Comparison of ENCODE assay signal across 7 cellular contexts in the genomic region with DNA sequence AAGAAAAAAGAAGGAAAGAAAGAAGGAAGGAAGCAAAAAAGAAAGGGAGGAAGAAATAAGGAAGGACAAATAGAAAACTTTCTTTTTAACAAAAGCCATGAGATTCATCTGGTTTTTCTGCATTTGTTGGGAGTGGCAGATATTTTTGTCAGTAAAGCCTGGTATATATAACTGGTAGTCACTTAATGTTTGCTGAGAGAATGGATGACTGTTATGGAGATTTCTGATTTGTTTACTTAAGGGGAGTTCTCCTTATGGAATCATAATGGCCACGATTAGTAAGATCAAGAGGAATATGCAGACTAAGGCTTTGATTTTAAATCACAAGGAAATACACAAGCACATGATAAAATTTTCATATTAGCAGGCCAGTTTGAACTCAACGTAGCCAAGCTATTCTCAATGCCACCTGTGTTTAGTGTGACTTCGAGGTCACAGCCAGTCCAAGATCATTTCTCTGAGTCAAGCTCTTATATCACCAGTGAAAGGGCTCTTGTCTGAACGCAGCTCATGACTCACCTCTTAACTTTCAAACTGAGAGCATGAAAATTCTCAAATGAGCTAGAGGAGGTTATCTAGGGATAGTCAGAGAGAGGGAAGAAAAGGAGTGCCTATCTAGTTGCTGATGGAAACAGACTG.
DNase-seq lines count a peak whose midpoint lies in the region; ATAC-seq, FAIRE-seq and TF ChIP-seq lines count a peak whose summit lies in the region.

No MANE protein-coding gene starts in this region.

- POLR2A ChIA-PET in endothelial cell of umbilical vein (lab: Charles Lee): no interaction called here

- intact Hi-C loops in endothelial cell of umbilical vein (cut with micrococcal nuclease): no loop called here

- peak; percentile 44 for ATAC-seq in GM19395 (IDR thresholded peaks at IDR 0.05; ENCODE audit: unreplicated experiment)
- no peak for ATAC-seq in HG03457 (IDR thresholded peaks at IDR 0.05; ENCODE audit: unreplicated experiment)

- no peak overlapping the region for H2AFZ ChIP-seq in endothelial cell of umbilical vein (ENCODE audit: low read depth, low read length)

- peaks cover 3% of the 10 kb centered on the region for H3K27me3 Mint-ChIP-seq in activated naive CD4-positive, alpha-beta T cell treated with anti-CD3 and anti-CD28 coated beads, Interleukin-2, amount 10 ng/mL, durations not matched to agents 7 days and 5 days

- TF ChIP-seq POLR2A in endothelial cell of umbilical vein (IDR thresholded peaks at IDR 0.05; ENCODE audit: low read depth, low read length): no peak

- no peak overlapping the region for H3K27ac ChIP-seq in endothelial cell of umbilical vein (ENCODE audit: insufficient read depth, low read depth, low read length)

- no peaks in the 10 kb centered on the region for H3K4me1 ChIP-seq in endothelial cell of umbilical vein (ENCODE audit: control insufficient read depth, extremely low read depth, insufficient read depth, low read length)

- no peaks in the 10 kb centered on the region for H3K79me2 ChIP-seq in endothelial cell of umbilical vein (ENCODE audit: control insufficient read depth, insufficient read depth, low read length)

- H3K4me2 ChIP-seq in endothelial cell of umbilical vein (ENCODE audit: insufficient read depth, low read length): no peak overlapping the region

- dilution Hi-C loops in endothelial cell of umbilical vein (cut with MboI; ENCODE audit: extremely low pct_ligation_motif_present, low sequenced_read_pairs): no loop called here

- FAIRE-seq in endothelial cell of umbilical vein (lab: Jason Lieb, UNC): no peak

- CTCF ChIA-PET in endothelial cell of umbilical vein (lab: Charles Lee): interaction anchor here (2.1 kb wide), 1 partner anchor 34 kb away, joined by 7 read pairs; no protein-coding TSS in a partner anchor
- CTCF ChIA-PET in activated naive CD4-positive, alpha-beta T cell treated with anti-CD3 and anti-CD28 coated beads, Interleukin-2, amount 10 ng/mL, durations not matched to agents 7 days and 5 days (lab: Charles Lee): interaction anchor here (1.2 to 1.3 kb wide), 2 partner anchors 11 to 576 kb away, joined by 3 read pairs; no protein-coding TSS in a partner anchor

- H3K4me3 Mint-ChIP-seq in activated naive CD4-positive, alpha-beta T cell treated with anti-CD3 and anti-CD28 coated beads, Interleukin-2, amount 10 ng/mL, durations not matched to agents 7 days and 5 days: no peak overlapping the region

- H3K4me1 Mint-ChIP-seq in activated naive CD4-positive, alpha-beta T cell treated with anti-CD3 and anti-CD28 coated beads, Interleukin-2, amount 10 ng/mL, durations not matched to agents 7 days and 5 days: no peaks in the 10 kb centered on the region

- no peaks in the 10 kb centered on the region for H4K20me1 ChIP-seq in endothelial cell of umbilical vein (replicated peaks; ENCODE audit: control insufficient read depth, extremely low read depth, insufficient read depth, low read length)

- BruUV-seq in endothelial cell of umbilical vein (replicated peaks; lab: Mats Ljungman, UMichigan): no TSS peak

- no peaks in the 10 kb centered on the region for H3K9me3 Mint-ChIP-seq in activated naive CD4-positive, alpha-beta T cell treated with anti-CD3 and anti-CD28 coated beads, Interleukin-2, amount 10 ng/mL, durations not matched to agents 7 days and 5 days

- H3K9ac ChIP-seq in endothelial cell of umbilical vein (replicated peaks; ENCODE audit: extremely low read depth, insufficient read depth, low read length): no peak overlapping the region

- no peaks in the 10 kb centered on the region for H3K9me3 ChIP-seq in endothelial cell of umbilical vein (replicated peaks; ENCODE audit: control insufficient read depth, insufficient read depth, low read length)

- H3K9me1 ChIP-seq in endothelial cell of umbilical vein (replicated peaks; ENCODE audit: control insufficient read depth, extremely low read depth, insufficient read depth, low read length): no peaks in the 10 kb centered on the region

- H3K27ac Mint-ChIP-seq in activated naive CD4-positive, alpha-beta T cell treated with anti-CD3 and anti-CD28 coated beads, Interleukin-2, amount 10 ng/mL, durations not matched to agents 7 days and 5 days: no peak overlapping the region

- H3K36me3 ChIP-seq in endothelial cell of umbilical vein (ENCODE audit: control insufficient read depth in 2 of 2, extremely low read depth in 1 of 2, insufficient read depth in 2 of 2, low read length in 2 of 2): no peaks in the 10 kb centered on the region

- peaks cover 3 to 7% of the 10 kb centered on the region in 2 experiments for H3K27me3 ChIP-seq in endothelial cell of umbilical vein (ENCODE audit: control insufficient read depth in 2 of 2, insufficient read depth in 2 of 2, low read length in 2 of 2)

- DNase-seq in NCI-H146 treated with DMSO at 0.1 percent for 48 hours (lab: John Stamatoyannopoulos, UW; ENCODE audit: unreplicated experiment) (peak; percentile 48), endothelial cell of umbilical vein (ENCODE audit: low read depth, low spot score) (peak; percentile 11), putamen (ENCODE audit: low spot score) (peak; percentile 43)
- DNase-seq in effector CD4-positive, alpha-beta T cell: no peak
- no peak for DNase-seq in activated naive CD4-positive, alpha-beta T cell treated with anti-CD3 and anti-CD28 coated beads, Interleukin-2, amount 10 ng/mL, durations not matched to agents 7 days and 5 days

- H3K4me3 ChIP-seq in endothelial cell of umbilical vein (replicated peaks in 1 of 3; ENCODE audit: insufficient read depth in 1 of 3, low read depth in 1 of 3, low read length in 3 of 3): no peak overlapping the region

- no peaks in the 10 kb centered on the region for H3K36me3 Mint-ChIP-seq in activated naive CD4-positive, alpha-beta T cell treated with anti-CD3 and anti-CD28 coated beads, Interleukin-2, amount 10 ng/mL, durations not matched to agents 7 days and 5 days

- TF ChIP-seq CTCF in endothelial cell of umbilical vein (IDR thresholded peaks at IDR 0.05; ENCODE audit: extremely low read depth in 1 of 2, insufficient read depth in 1 of 2, low read depth in 1 of 2, low read length in 2 of 2): no peak

TF ChIP-seq in endothelial cell of umbilical vein, 7 proteins besides CTCF, POLR2A, EP300 and RAD21:
- TF ChIP-seq GATA2 (IDR thresholded peaks at IDR 0.05; ENCODE audit: insufficient read depth, insufficient read length, low read depth, low read length) (no peak), FOS (IDR thresholded peaks at IDR 0.05; ENCODE audit: borderline replicate concordance, insufficient read depth, low read length) (peak; percentile 45)

Comparison
In these comparisons a context has a peak if more than half of its experiments do, and no peak if none do; other contexts are left out.
1. DNase-seq: peak in NCI-H146 treated with DMSO at 0.1 percent for 48 hours (single experiment), endothelial cell of umbilical vein (single experiment) and putamen (single experiment); none in effector CD4-positive, alpha-beta T cell (single experiment) and activated naive CD4-positive, alpha-beta T cell treated with anti-CD3 and anti-CD28 coated beads, Interleukin-2, amount 10 ng/mL, durations not matched to agents 7 days and 5 days (single experiment).